Comparison of ENCODE assay signal across 30 cellular contexts in the genomic region with DNA sequence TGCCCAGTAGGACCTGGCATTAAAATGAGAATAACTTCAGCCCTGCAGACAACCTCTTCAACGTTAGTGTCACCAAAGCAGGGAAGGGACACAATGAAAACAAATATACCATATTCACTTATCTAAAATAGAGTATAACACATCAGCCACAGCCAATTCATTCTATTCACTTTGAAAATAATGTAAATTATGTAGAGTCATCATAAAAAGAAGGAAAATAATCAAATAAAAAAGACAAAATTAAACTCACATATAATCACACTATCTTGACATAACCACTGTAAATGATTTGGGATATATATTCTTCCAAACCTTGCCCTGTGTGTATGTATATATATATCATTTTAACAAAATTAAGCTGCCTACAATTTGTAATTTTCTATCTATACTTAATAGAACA.
"Had no signal": no experiment of that assay in that cellular context is flagged by ENCODE, and none has a peak within 500 bp of the region (broad histone marks: within the 10 kb centered on the region; RNA-seq: fewer than 3 reads in every experiment).

No MANE protein-coding gene starts in this region.

- H3K9me3 ChIP-seq: ascending aorta, Peyer's patch had no signal

- H3K27ac ChIP-seq: cardiac muscle cell, KMS-11, WERI-Rb-1 had no signal

- H3K4me3 ChIP-seq: ascending aorta, cardiac muscle cell, Peyer's patch had no signal

- H3K36me3 Mint-ChIP-seq: activated CD8-positive, alpha-beta memory T cell treated with anti-CD3 and anti-CD28 coated beads, Interleukin-2, amount 10 ng/mL, durations not matched to agents 7 days and 5 days; activated naive CD8-positive, alpha-beta T cell treated with anti-CD3 and anti-CD28 coated beads for 36 hours had no signal

- H3K4me1 Mint-ChIP-seq: activated CD4-positive, alpha-beta memory T cell treated with anti-CD3 and anti-CD28 coated beads, Interleukin-2, amount 10 ng/mL, durations not matched to agents 7 days and 5 days; activated CD8-positive, alpha-beta memory T cell treated with anti-CD3 and anti-CD28 coated beads, Interleukin-2, amount 10 ng/mL, durations not matched to agents 7 days and 5 days; activated naive CD8-positive, alpha-beta T cell treated with anti-CD3 and anti-CD28 coated beads for 36 hours had no signal

- H3K36me3 ChIP-seq: ascending aorta, cardiac muscle cell, Peyer's patch, WERI-Rb-1 had no signal

- H3K4me2 ChIP-seq: KMS-11 had no signal

- H3K9me3 Mint-ChIP-seq: activated CD4-positive, alpha-beta memory T cell treated with anti-CD3 and anti-CD28 coated beads, Interleukin-2, amount 10 ng/mL, durations not matched to agents 7 days and 5 days; activated naive CD8-positive, alpha-beta T cell treated with anti-CD3 and anti-CD28 coated beads for 36 hours had no signal

- H3K4me3 Mint-ChIP-seq: activated CD4-positive, alpha-beta memory T cell treated with anti-CD3 and anti-CD28 coated beads, Interleukin-2, amount 10 ng/mL, durations not matched to agents 7 days and 5 days; activated CD8-positive, alpha-beta memory T cell treated with anti-CD3 and anti-CD28 coated beads, Interleukin-2, amount 10 ng/mL, durations not matched to agents 7 days and 5 days; activated naive CD8-positive, alpha-beta T cell treated with anti-CD3 and anti-CD28 coated beads for 36 hours had no signal

- H3K27me3 ChIP-seq: ascending aorta, cardiac muscle cell, Peyer's patch had no signal

- H3K9ac ChIP-seq: KMS-11 had no signal

- ATAC-seq: activated CD8-positive, alpha-beta memory T cell treated with anti-CD3 and anti-CD28 coated beads, Interleukin-2, amount 10 ng/mL, durations not matched to agents 7 days and 5 days; PC-3 had no signal

- H3K4me1 ChIP-seq: Peyer's patch had no signal

- H3K27ac Mint-ChIP-seq: activated CD4-positive, alpha-beta memory T cell treated with anti-CD3 and anti-CD28 coated beads, Interleukin-2, amount 10 ng/mL, durations not matched to agents 7 days and 5 days; activated CD8-positive, alpha-beta memory T cell treated with anti-CD3 and anti-CD28 coated beads, Interleukin-2, amount 10 ng/mL, durations not matched to agents 7 days and 5 days; activated naive CD8-positive, alpha-beta T cell treated with anti-CD3 and anti-CD28 coated beads for 36 hours had no signal

- DNase-seq: activated CD4-positive, alpha-beta memory T cell treated with anti-CD3 and anti-CD28 coated beads, Interleukin-2, amount 10 ng/mL, durations not matched to agents 7 days and 5 days; activated CD4-positive, alpha-beta T cell treated with anti-CD3 and anti-CD28 coated beads for 1 hour; activated CD4-positive, alpha-beta T cell treated with anti-CD3 and anti-CD28 coated beads for 48 hours; activated CD4-positive, CD25-positive, alpha-beta regulatory T cell; activated CD8-positive, alpha-beta memory T cell treated with anti-CD3 and anti-CD28 coated beads for 24 hours; activated CD8-positive, alpha-beta memory T cell treated with anti-CD3 and anti-CD28 coated beads, Interleukin-2, amount 10 ng/mL, durations not matched to agents 7 days and 5 days; activated CD8-positive, alpha-beta memory T cell treated with anti-CD3 and anti-CD28 coated beads, Interleukin-2, amount 50 U/mL, for 48 hours; activated effector memory CD4-positive, alpha-beta T cell treated with Interleukin-2 at 50 U/mL for 16 hours; activated naive CD4-positive, alpha-beta T cell treated with anti-CD3 and anti-CD28 coated beads, Interleukin-2, amount 50 U/mL, for 16 hours; activated naive CD8-positive, alpha-beta T cell treated with anti-CD3 and anti-CD28 coated beads for 36 hours; activated T-cell treated with anti-CD3 and anti-CD28 coated beads, Interleukin-2, amount 50 U/mL, for 48 hours; amniotic stem cell; MM.1S; MV-4-11; NCI-H1092; NCI-H1436 treated with DMSO at 0.1 percent for 48 hours; NCI-H1694 treated with DMSO at 0.1 percent for 48 hours; NCI-H2029; NCI-H510A; NCI-H526; NCI-H748 treated with DMSO at 0.1 percent for 48 hours; NK-92 treated with Interleukin-12 subunit alpha and Interleukin-12 subunit beta, amount 100 ng/mL, for 24 hours; PC-3; Peyer's patch; RPMI8226; T1000; WERI-Rb-1 had no signal
